21 cellular contexts compared by ENCODE assay signal in genomic region chr3:58572634-58573230, GRCh38. TPM values are rescaled to one million over a fixed set of nuclear protein-coding genes. Genes with fewer than 3 reads are reported as not detected.
"Had no signal": no experiment of that assay in that cellular context is flagged by ENCODE, and none has a peak within 500 bp of the region (broad histone marks: within the 10 kb centered on the region; RNA-seq: fewer than 3 reads in every experiment).

No MANE protein-coding gene starts in this region.

- H3K9me3 Mint-ChIP-seq: activated naive CD4-positive, alpha-beta T cell treated with anti-CD3 and anti-CD28 coated beads, Interleukin-2, amount 50 U/mL, for 72 hours; activated T-cell treated with anti-CD3 and anti-CD28 coated beads, Interleukin-2, amount 50 U/mL, for 72 hours; naive B cell had no signal

- H3K36me3 Mint-ChIP-seq: activated naive CD4-positive, alpha-beta T cell treated with anti-CD3 and anti-CD28 coated beads, Interleukin-2, amount 50 U/mL, for 72 hours; memory B cell; naive B cell had no signal

- DNase-seq: activated CD4-positive, alpha-beta T cell treated with anti-CD3 and anti-CD28 coated beads for 1 hour; activated gamma-delta T cell; activated T-cell treated with anti-CD3 and anti-CD28 coated beads, Interleukin-2, amount 50 U/mL, for 72 hours; adrenal gland; endodermal cell; foreskin keratinocyte; hippocampal formation; naive B cell; stimulated activated naive CD8-positive, alpha-beta T cell treated with anti-CD3 and anti-CD28 coated beads, Interleukin-15, Interleukin-2, amounts not matched to agents 100 U/mL and 50 U/mL, for 24 hours; SW 1271; T-helper 2 cell; trophoblast cell; WERI-Rb-1 had no signal

- H3K4me1 ChIP-seq: foreskin keratinocyte had no signal

- ATAC-seq: activated naive CD4-positive, alpha-beta T cell treated with anti-CD3 and anti-CD28 coated beads, Interleukin-2, amount 50 U/mL, for 72 hours; activated T-cell treated with anti-CD3 and anti-CD28 coated beads, Interleukin-2, amount 50 U/mL, for 72 hours; left lobe of liver; stimulated activated naive CD8-positive, alpha-beta T cell treated with anti-CD3 and anti-CD28 coated beads, Interleukin-15, Interleukin-2, amounts not matched to agents 100 U/mL and 50 U/mL, for 24 hours had no signal

- H3K4me3 ChIP-seq: adrenal gland, cardiac muscle cell had no signal

- H3K4me3 Mint-ChIP-seq: activated T-cell treated with anti-CD3 and anti-CD28 coated beads, Interleukin-2, amount 50 U/mL, for 72 hours; endodermal cell; memory B cell; neural crest cell had no signal

- H3K36me3 ChIP-seq: adrenal gland, cardiac muscle cell, WERI-Rb-1 had no signal

- H3K27ac Mint-ChIP-seq: activated naive CD4-positive, alpha-beta T cell treated with anti-CD3 and anti-CD28 coated beads, Interleukin-2, amount 50 U/mL, for 72 hours; activated T-cell treated with anti-CD3 and anti-CD28 coated beads, Interleukin-2, amount 50 U/mL, for 72 hours; endodermal cell; memory B cell; naive B cell had no signal

- H3K27me3 ChIP-seq: adrenal gland had no signal

- H3K27ac ChIP-seq: adrenal gland, cardiac muscle cell, foreskin keratinocyte, WERI-Rb-1 had no signal

- H3K9me3 ChIP-seq: adrenal gland had no signal

RNA-seq across cellular contexts. Expression of gene FAM107A, which starts 4.5 kb away (rescaled TPM):
- total RNA-seq: activated CD8-positive, alpha-beta memory T cell treated with anti-CD3 and anti-CD28 coated beads for 36 hours; activated naive CD4-positive, alpha-beta T cell treated with anti-CD3 and anti-CD28 coated beads, Interleukin-2, amount 50 U/mL, for 72 hours; activated T-cell treated with anti-CD3 and anti-CD28 coated beads, Interleukin-2, amount 50 U/mL, for 72 hours; cardiac muscle cell; endodermal cell; foreskin keratinocyte; mononuclear cell; osteocyte had no signal
- polyA plus RNA-seq: cardiac muscle cell, foreskin keratinocyte had no signal

RNA-seq across cellular contexts. Expression of gene ACOX2, which starts 35.7 kb away (rescaled TPM):
- total RNA-seq: activated CD8-positive, alpha-beta memory T cell treated with anti-CD3 and anti-CD28 coated beads for 36 hours; activated naive CD4-positive, alpha-beta T cell treated with anti-CD3 and anti-CD28 coated beads, Interleukin-2, amount 50 U/mL, for 72 hours; activated T-cell treated with anti-CD3 and anti-CD28 coated beads, Interleukin-2, amount 50 U/mL, for 72 hours had no signal
